In genomic region chr6:108941281-108941680, GRCh38 we compare ENCODE assay signal across 28 cellular contexts.
DNase-seq lines count a peak whose midpoint lies in the region; ATAC-seq and TF ChIP-seq lines count a peak whose summit lies in the region.
"Had no signal": no experiment of that assay in that cellular context is flagged by ENCODE, and none has a peak within 500 bp of the region (broad histone marks: within the 10 kb centered on the region; RNA-seq: fewer than 3 reads in every experiment).

No MANE protein-coding gene starts in this region.

- H3K9me3 ChIP-seq in psoas muscle: no peaks in the 10 kb centered on the region
- H3K9me3 ChIP-seq in suprapubic skin: no peaks in the 10 kb centered on the region
- H3K9me3 ChIP-seq in neural progenitor cell (ENCODE audit: low read depth): no peaks in the 10 kb centered on the region
- H3K9me3 ChIP-seq: BLaER1, HAP-1 had no signal

- H3K9me3 Mint-ChIP-seq in activated CD4-positive, alpha-beta T cell treated with anti-CD3 and anti-CD28 coated beads, Interleukin-2, amount 10 ng/mL, durations not matched to agents 24 days and 14 days: peaks cover 9% of the 10 kb centered on the region
- no peaks in the 10 kb centered on the region for H3K9me3 Mint-ChIP-seq in activated CD4-positive, alpha-beta T cell treated with anti-CD3 and anti-CD28 coated beads for 36 hours (ENCODE audit: low read depth)
- no peaks in the 10 kb centered on the region for H3K9me3 Mint-ChIP-seq in neural progenitor cell
- H3K9me3 Mint-ChIP-seq: CD8-positive, alpha-beta T cell had no signal

- DNase-seq in activated CD4-positive, alpha-beta T cell treated with anti-CD3 and anti-CD28 coated beads, Interleukin-2, amount 10 ng/mL, durations not matched to agents 24 days and 14 days: no peak
- DNase-seq in activated CD4-positive, alpha-beta T cell treated with anti-CD3 and anti-CD28 coated beads for 36 hours: no peak
- DNase-seq in HT-29 (ENCODE audit: low spot score): peak; percentile 79
- DNase-seq in epithelial cell of esophagus (ENCODE audit: low read depth): peak; percentile 73
- no peak for DNase-seq in psoas muscle
- no peak for DNase-seq in suprapubic skin (ENCODE audit: low spot score in 2 of 2)
- no peak for DNase-seq in neural progenitor cell (ENCODE audit: low spot score)
- no peak for DNase-seq in stimulated activated CD4-positive, alpha-beta T cell treated with anti-CD3 and anti-CD28 coated beads, Interleukin-1b, Interleukin-23, amount 100 ng/mL, for 48 hours
- DNase-seq: ACHN; CD8-positive, alpha-beta T cell; DMS53; EL; GF-D8; KG1; MV-4-11; NCI-H1105 treated with DMSO at 0.1 percent for 48 hours; NCI-H2081; NCI-H2171; NCI-H345; NCI-H524; NCI-H774; NK-92 treated with Interleukin-12 subunit alpha and Interleukin-12 subunit beta, amount 100 ng/mL, for 24 hours; SHP77 treated with DMSO at 0.1 percent for 48 hours had no signal

- H3K79me2 ChIP-seq in neural progenitor cell (ENCODE audit: low read depth): no peaks in the 10 kb centered on the region

- 96 to 100% (median 97%) methylated on average over 1 of the region's 1 CpG for WGBS in psoas muscle, 3 donors
- 83% methylated on average over 1 of the region's 1 CpG for WGBS in suprapubic skin

- no peak overlapping the region for H3K4me2 ChIP-seq in neural progenitor cell

- POLR2A ChIA-PET in activated CD4-positive, alpha-beta T cell treated with anti-CD3 and anti-CD28 coated beads for 36 hours (lab: Charles Lee): no interaction called here

- TF ChIP-seq CTCF in epithelial cell of esophagus (IDR thresholded peaks at IDR 0.05; ENCODE audit: insufficient read depth, low read depth, low read length, missing control alignments): no peak
- TF ChIP-seq CTCF in psoas muscle (IDR thresholded peaks at IDR 0.05): no peak
- no peak for TF ChIP-seq CTCF in suprapubic skin (IDR thresholded peaks at IDR 0.05)
- no peak for TF ChIP-seq CTCF in neural progenitor cell (IDR thresholded peaks at IDR 0.05)

- H3K27me3 Mint-ChIP-seq in activated CD4-positive, alpha-beta T cell treated with anti-CD3 and anti-CD28 coated beads, Interleukin-2, amount 10 ng/mL, durations not matched to agents 24 days and 14 days: peaks cover 4% of the 10 kb centered on the region
- H3K27me3 Mint-ChIP-seq in activated CD4-positive, alpha-beta T cell treated with anti-CD3 and anti-CD28 coated beads for 36 hours: no peaks in the 10 kb centered on the region
- H3K27me3 Mint-ChIP-seq in neural progenitor cell (ENCODE audit: insufficient read depth, low read depth): peaks cover 3% of the 10 kb centered on the region

- no peaks in the 10 kb centered on the region for H3K27me3 ChIP-seq in psoas muscle (ENCODE audit: insufficient read depth in 3 of 3, low read length in 2 of 3)
- no peaks in the 10 kb centered on the region for H3K27me3 ChIP-seq in suprapubic skin
- H3K27me3 ChIP-seq in neural progenitor cell: no peaks in the 10 kb centered on the region
- H3K27me3 ChIP-seq: BLaER1 had no signal

- no peaks in the 10 kb centered on the region for H4K20me1 ChIP-seq in neural progenitor cell (ENCODE audit: low read depth)
- H4K20me1 ChIP-seq: BLaER1 had no signal

- no peak for TF ChIP-seq POLR2A in suprapubic skin (IDR thresholded peaks at IDR 0.05)

- no peak overlapping the region for H3K4me3 Mint-ChIP-seq in activated CD4-positive, alpha-beta T cell treated with anti-CD3 and anti-CD28 coated beads, Interleukin-2, amount 10 ng/mL, durations not matched to agents 24 days and 14 days
- no peak overlapping the region for H3K4me3 Mint-ChIP-seq in activated CD4-positive, alpha-beta T cell treated with anti-CD3 and anti-CD28 coated beads for 36 hours
- no peak overlapping the region for H3K4me3 Mint-ChIP-seq in neural progenitor cell

- no peak overlapping the region for H3K9ac ChIP-seq in neural progenitor cell
- H3K9ac ChIP-seq: BLaER1 had no signal

- peak overlapping the region; percentile 10 for H3K27ac Mint-ChIP-seq in activated CD4-positive, alpha-beta T cell treated with anti-CD3 and anti-CD28 coated beads, Interleukin-2, amount 10 ng/mL, durations not matched to agents 24 days and 14 days
- H3K27ac Mint-ChIP-seq in activated CD4-positive, alpha-beta T cell treated with anti-CD3 and anti-CD28 coated beads for 36 hours: no peak overlapping the region
- no peak overlapping the region for H3K27ac Mint-ChIP-seq in neural progenitor cell

- peaks cover 9% of the 10 kb centered on the region for H3K36me3 Mint-ChIP-seq in activated CD4-positive, alpha-beta T cell treated with anti-CD3 and anti-CD28 coated beads, Interleukin-2, amount 10 ng/mL, durations not matched to agents 24 days and 14 days (ENCODE audit: low read depth)
- H3K36me3 Mint-ChIP-seq in activated CD4-positive, alpha-beta T cell treated with anti-CD3 and anti-CD28 coated beads for 36 hours (ENCODE audit: low read depth): no peaks in the 10 kb centered on the region
- peaks cover 2% of the 10 kb centered on the region for H3K36me3 Mint-ChIP-seq in neural progenitor cell
- H3K36me3 Mint-ChIP-seq: CD8-positive, alpha-beta T cell had no signal

- CTCF ChIA-PET in activated CD4-positive, alpha-beta T cell treated with anti-CD3 and anti-CD28 coated beads for 36 hours (lab: Charles Lee): interaction anchor here (1.0 to 1.6 kb wide), 2 partner anchors 8 to 130 kb away, joined by 3 read pairs; no protein-coding TSS in a partner anchor

- no peaks in the 10 kb centered on the region for H3F3A ChIP-seq in neural progenitor cell (ENCODE audit: low read depth)

- peaks cover 51% of the 10 kb centered on the region for H3K4me1 Mint-ChIP-seq in activated CD4-positive, alpha-beta T cell treated with anti-CD3 and anti-CD28 coated beads, Interleukin-2, amount 10 ng/mL, durations not matched to agents 24 days and 14 days
- peaks cover 38% of the 10 kb centered on the region for H3K4me1 Mint-ChIP-seq in activated CD4-positive, alpha-beta T cell treated with anti-CD3 and anti-CD28 coated beads for 36 hours
- peaks cover 18% of the 10 kb centered on the region for H3K4me1 Mint-ChIP-seq in neural progenitor cell

- no peak for ATAC-seq in activated CD4-positive, alpha-beta T cell treated with anti-CD3 and anti-CD28 coated beads for 36 hours
- ATAC-seq in psoas muscle: no peak
- ATAC-seq: CD8-positive, alpha-beta T cell had no signal

- H3K4me3 ChIP-seq in epithelial cell of esophagus (ENCODE audit: low read length) (no peak overlapping the region), psoas muscle (no peak overlapping the region), suprapubic skin (no peak overlapping the region), neural progenitor cell (no peak overlapping the region)
- H3K4me3 ChIP-seq: BLaER1, HAP-1, SK-N-MC had no signal

- H3K4me1 ChIP-seq in psoas muscle: peaks cover 58% of the 10 kb centered on the region
- peaks cover 56% of the 10 kb centered on the region for H3K4me1 ChIP-seq in suprapubic skin
- H3K4me1 ChIP-seq in neural progenitor cell: no peaks in the 10 kb centered on the region
- H3K4me1 ChIP-seq: HAP-1 had no signal

- no peak overlapping the region for H2AFZ ChIP-seq in neural progenitor cell (replicated peaks)

- no peak for TF ChIP-seq EP300 in suprapubic skin (IDR thresholded peaks at IDR 0.05)

- intact Hi-C loops in activated CD4-positive, alpha-beta T cell treated with anti-CD3 and anti-CD28 coated beads, Interleukin-2, amount 10 ng/mL, durations not matched to agents 24 days and 14 days (cut with micrococcal nuclease): no loop called here
- intact Hi-C loops in activated CD4-positive, alpha-beta T cell treated with anti-CD3 and anti-CD28 coated beads for 36 hours (cut with DNase I, micrococcal nuclease): no loop called here
- intact Hi-C loops in psoas muscle (cut with DNase I): no loop called here

- H3K27ac ChIP-seq in psoas muscle (peak overlapping the region; percentile 78), suprapubic skin (no peak overlapping the region), neural progenitor cell (no peak overlapping the region)
- H3K27ac ChIP-seq: 22Rv1, BLaER1, RWPE1, SK-N-MC had no signal

- no peaks in the 10 kb centered on the region for H3K36me3 ChIP-seq in psoas muscle (ENCODE audit: insufficient read depth in 1 of 2, low read depth in 1 of 2)
- no peaks in the 10 kb centered on the region for H3K36me3 ChIP-seq in suprapubic skin
- no peaks in the 10 kb centered on the region for H3K36me3 ChIP-seq in neural progenitor cell
- H3K36me3 ChIP-seq: BLaER1, HAP-1 had no signal

Comparison
In these comparisons a context has a peak if more than half of its experiments do, and no peak if none do; other contexts are left out.
1. DNase-seq: peak in HT-29 (single experiment) and epithelial cell of esophagus (single experiment); none in activated CD4-positive, alpha-beta T cell treated with anti-CD3 and anti-CD28 coated beads, Interleukin-2, amount 10 ng/mL, durations not matched to agents 24 days and 14 days (single experiment), activated CD4-positive, alpha-beta T cell treated with anti-CD3 and anti-CD28 coated beads for 36 hours (single experiment), psoas muscle (0 of 2), suprapubic skin (0 of 2), neural progenitor cell (single experiment) and stimulated activated CD4-positive, alpha-beta T cell treated with anti-CD3 and anti-CD28 coated beads, Interleukin-1b, Interleukin-23, amount 100 ng/mL, for 48 hours (single experiment).